Comparison of ENCODE assay signal across 9 cellular contexts in the genomic region with DNA sequence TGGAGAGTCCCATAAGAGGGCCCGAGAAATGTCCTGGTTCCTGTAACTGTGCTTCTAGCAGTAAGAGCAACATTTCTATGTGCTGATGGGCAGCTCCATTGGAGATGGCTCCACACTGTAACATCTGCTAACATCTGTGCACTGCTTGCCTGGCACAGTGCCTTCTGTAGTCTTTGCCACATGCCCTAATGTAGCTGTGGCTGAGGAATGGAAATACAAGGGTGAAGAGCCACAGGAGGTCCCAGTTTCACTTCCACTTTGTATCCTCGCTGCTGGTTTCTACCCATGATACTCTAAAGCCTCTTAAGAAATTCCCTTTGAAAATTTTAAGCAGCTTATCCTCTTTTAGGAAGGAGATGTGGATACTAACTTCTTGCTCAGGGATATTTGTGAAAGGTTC.
DNase-seq lines count a peak whose midpoint lies in the region; ATAC-seq and TF ChIP-seq lines count a peak whose summit lies in the region.
"Had no signal": no experiment of that assay in that cellular context is flagged by ENCODE, and none has a peak within 500 bp of the region (broad histone marks: within the 10 kb centered on the region; RNA-seq: fewer than 3 reads in every experiment).

No MANE protein-coding gene starts in this region.

- no peak overlapping the region for H3K9ac ChIP-seq in mammary epithelial cell (ENCODE audit: insufficient read depth, low read length)

- dilution Hi-C loops in mammary epithelial cell (cut with HindIII; ENCODE audit: low sequenced_read_pairs): no loop called here

- no peaks in the 10 kb centered on the region for H4K20me1 ChIP-seq in mammary epithelial cell (ENCODE audit: insufficient read depth, low read length)

- no peaks in the 10 kb centered on the region for H3K79me2 ChIP-seq in mammary epithelial cell (ENCODE audit: insufficient read depth, low read length)

- H2AFZ ChIP-seq in mammary epithelial cell (ENCODE audit: low read depth, low read length): no peak overlapping the region

- intact Hi-C loops in mucosa of descending colon (cut with DNase I, micrococcal nuclease) (no loop called here), mammary epithelial cell (cut with micrococcal nuclease) (no loop called here)

- BruUV-seq in mammary epithelial cell (replicated peaks; lab: Mats Ljungman, UMichigan): no TSS peak

- H3K36me3 ChIP-seq in mucosa of descending colon (ENCODE audit: low read depth) (no peaks in the 10 kb centered on the region), mammary epithelial cell (ENCODE audit: insufficient read depth, low read length) (no peaks in the 10 kb centered on the region)

- no peak overlapping the region for H3K4me2 ChIP-seq in mammary epithelial cell (ENCODE audit: insufficient read depth, low read depth, low read length)

- TF ChIP-seq CTCF in HFF-Myc (IDR thresholded peaks at IDR 0.05; ENCODE audit: low read depth, low read length, missing control alignments) (no peak), mucosa of descending colon (IDR thresholded peaks at IDR 0.05) (no peak), mammary epithelial cell (conservative IDR thresholded peaks at IDR 0.05 in 1 of 2, IDR thresholded peaks at IDR 0.05 in 1 of 2; ENCODE audit: extremely low read depth in 1 of 2, insufficient read depth in 1 of 2, low read depth in 1 of 2, low read length in 2 of 2) (no peak)

- H3K27ac ChIP-seq in mammary epithelial cell (ENCODE audit: insufficient read depth, low read depth, low read length): no peak overlapping the region

- H3K4me3 ChIP-seq in HFF-Myc (replicated peaks; ENCODE audit: low read depth, low read length) (no peak overlapping the region), mucosa of descending colon (no peak overlapping the region), mammary epithelial cell (replicated peaks in 1 of 3; ENCODE audit: insufficient read depth in 1 of 3, low read depth in 2 of 3, low read length in 3 of 3) (no peak overlapping the region)

- ATAC-seq in GM18520 (IDR thresholded peaks at IDR 0.05; ENCODE audit: unreplicated experiment) (peak; percentile 82), mucosa of descending colon (peak; percentile 51)
- ATAC-seq: activated naive CD4-positive, alpha-beta T cell treated with anti-CD3 and anti-CD28 coated beads, Interleukin-2, amount 50 U/mL, for 72 hours had no signal

- H3K27me3 ChIP-seq in mammary epithelial cell (ENCODE audit: insufficient read depth, low read length): no peaks in the 10 kb centered on the region

- H3K9me3 ChIP-seq in mucosa of descending colon (no peaks in the 10 kb centered on the region), mammary epithelial cell (replicated peaks; ENCODE audit: insufficient read depth, low read length) (no peaks in the 10 kb centered on the region)

- in situ Hi-C loops in mammary epithelial cell (cut with MboI; ENCODE audit: low sequenced_read_pairs in 2 of 2): no loop called here

- DNase-seq in HFF-Myc (ENCODE audit: extremely low read depth, low read depth): peak; percentile 17
- peak; percentile 97 for DNase-seq in MV-4-11 (lab: John Stamatoyannopoulos, UW)
- peak in 1 of 3 donors; percentile 22 for DNase-seq in mucosa of descending colon
- no peak for DNase-seq in effector CD8-positive, alpha-beta T cell (lab: John Stamatoyannopoulos, UW)
- no peak for DNase-seq in mammary epithelial cell
- no peak for DNase-seq in NCI-H2081 treated with DMSO at 0.1 percent for 48 hours (lab: John Stamatoyannopoulos, UW)
- no peak for DNase-seq in activated CD4-positive, alpha-beta T cell treated with anti-CD3 and anti-CD28 coated beads for 1 hour

- no peaks in the 10 kb centered on the region for H3K4me1 ChIP-seq in mucosa of descending colon (ENCODE audit: low read depth)
- no peaks in the 10 kb centered on the region for H3K4me1 ChIP-seq in mammary epithelial cell (ENCODE audit: insufficient read depth, low read length)

- CTCF ChIA-PET in mammary epithelial cell (lab: Charles Lee; ENCODE audit: low non-redundant PET): no interaction called here

- WGBS in mammary epithelial cell (ENCODE audit: low coverage, missing lambda C conversion rate): 100% methylated on average over 2 of the region's 2 CpGs

Comparison
In these comparisons a context has a peak if more than half of its experiments do, and no peak if none do; other contexts are left out.
1. DNase-seq: peak in HFF-Myc (single experiment) and MV-4-11 (single experiment); none in effector CD8-positive, alpha-beta T cell (single experiment), mammary epithelial cell (single experiment), NCI-H2081 treated with DMSO at 0.1 percent for 48 hours (single experiment) and activated CD4-positive, alpha-beta T cell treated with anti-CD3 and anti-CD28 coated beads for 1 hour (single experiment).